Comparison of ENCODE assay signal across 9 cellular contexts in genomic region chr2:137991078-137991477, GRCh38. TPM values are rescaled to one million over a fixed set of nuclear protein-coding genes. Genes with fewer than 3 reads are reported as not detected.
"Had no signal": no experiment of that assay in that cellular context is flagged by ENCODE, and none has a peak within 500 bp of the region (broad histone marks: within the 10 kb centered on the region; RNA-seq: fewer than 3 reads in every experiment).

No MANE protein-coding gene starts in this region.

- H3K4me3 ChIP-seq: K562 had no signal

- H3K9ac ChIP-seq: KMS-11 had no signal

- H3K27ac ChIP-seq: HL-60, KMS-11 had no signal

- FAIRE-seq: HTR-8/SVneo, K562 had no signal

- DNase-seq: IMR-90, KBM-7, KG1 had no signal

- H3K4me2 ChIP-seq: KMS-11 had no signal

RNA-seq across cellular contexts. Expression of gene HNMT, which starts 26.8 kb away (rescaled TPM):
- total RNA-seq: HT1080 had no signal
- polyA plus RNA-seq: IgD-negative memory B cell had no signal
